ENCODE assay signal across 8 cellular contexts in genomic region chr10:22228943-22229755, GRCh38. TPM values are rescaled to one million over a fixed set of nuclear protein-coding genes. Genes with fewer than 3 reads are reported as not detected.
DNase-seq lines count a peak whose midpoint lies in the region; ATAC-seq, FAIRE-seq and TF ChIP-seq lines count a peak whose summit lies in the region.

No MANE protein-coding gene starts in this region.

- 2% methylated on average over 65 of the region's 65 CpGs for WGBS in hepatocyte (ENCODE audit: low lambda C conversion rate, missing lambda C conversion rate)

- peak overlapping the region; percentile 86 for H3K4me3 Mint-ChIP-seq in T-helper 2 cell treated with Interferon-gamma antibody and Interleukin-4, amounts not matched to agents 5 μg/mL and 100 μg/mL, for 36 hours
- H3K4me3 Mint-ChIP-seq in astrocyte (ENCODE audit: unreplicated experiment), result peak overlapping the region; percentile 96

- H3K27ac ChIP-seq in astrocyte (ENCODE audit: low read depth, low read length) (peak overlapping the region; percentile 72), hepatocyte (peak overlapping the region; percentile 90), rectal smooth muscle tissue (ENCODE audit: low read depth, low read length) (peak overlapping the region; percentile 89), vagina (peak overlapping the region; percentile 97)

- DNase-seq in GM13976 (ENCODE audit: low spot score) (peak; percentile 84), NCI-H146 treated with DMSO at 0.1 percent for 48 hours (lab: John Stamatoyannopoulos, UW; ENCODE audit: unreplicated experiment) (peak; percentile 91), astrocyte (ENCODE audit: low read depth) (peak; percentile 88), hepatocyte (ENCODE audit: low spot score) (peak; percentile 93), vagina (ENCODE audit: extremely low spot score in 2 of 2) (peak in 1 of 2 donors; percentile 94)
- peak; percentile 84 for DNase-seq in T-helper 2 cell treated with Interferon-gamma antibody and Interleukin-4, amounts not matched to agents 5 μg/mL and 100 μg/mL, for 36 hours (ENCODE audit: low spot score)

- H3K36me3 ChIP-seq in astrocyte (ENCODE audit: insufficient read depth, low read length), result no peaks in the 10 kb centered on the region
- H3K36me3 ChIP-seq in hepatocyte (replicated peaks; ENCODE audit: insufficient read depth, low read depth), result no peaks in the 10 kb centered on the region
- H3K36me3 ChIP-seq in rectal smooth muscle tissue (ENCODE audit: control insufficient read depth, insufficient read depth, low read length), result no peaks in the 10 kb centered on the region
- H3K36me3 ChIP-seq in vagina, result no peaks in the 10 kb centered on the region

- H3K36me3 Mint-ChIP-seq in T-helper 2 cell treated with Interferon-gamma antibody and Interleukin-4, amounts not matched to agents 5 μg/mL and 100 μg/mL, for 36 hours (ENCODE audit: low read depth), result no peaks in the 10 kb centered on the region
- H3K36me3 Mint-ChIP-seq in astrocyte (ENCODE audit: low read depth, unreplicated experiment), result no peaks in the 10 kb centered on the region

- in situ Hi-C loops in GM13976 (cut with MboI; ENCODE audit: low sequenced_read_pairs, unreplicated experiment), result no loop called here

- peak; percentile 77 for ATAC-seq in HG02852 (IDR thresholded peaks at IDR 0.05; ENCODE audit: unreplicated experiment)

- no peak for FAIRE-seq in astrocyte (lab: Jason Lieb, UNC)

- H3K4me2 ChIP-seq in astrocyte (ENCODE audit: low read length) (peak overlapping the region; percentile 92), hepatocyte (peak overlapping the region; percentile 73)

- TF ChIP-seq CTCF in GM13976 (IDR thresholded peaks at IDR 0.05; ENCODE audit: borderline replicate concordance, control extremely low read depth, extremely low read depth, insufficient read depth, missing control alignments) (no peak), astrocyte (IDR thresholded peaks at IDR 0.05; ENCODE audit: insufficient read depth, low read depth, low read length) (no peak), hepatocyte (IDR thresholded peaks at IDR 0.05; ENCODE audit: poor library complexity) (no peak), vagina (IDR thresholded peaks at IDR 0.05) (no peak)

- H3K27me3 Mint-ChIP-seq in T-helper 2 cell treated with Interferon-gamma antibody and Interleukin-4, amounts not matched to agents 5 μg/mL and 100 μg/mL, for 36 hours (ENCODE audit: low read depth), result peaks cover 2% of the 10 kb centered on the region
- peaks cover 1% of the 10 kb centered on the region for H3K27me3 Mint-ChIP-seq in astrocyte (ENCODE audit: low read depth, unreplicated experiment)

- no peaks in the 10 kb centered on the region for H3K27me3 ChIP-seq in astrocyte (ENCODE audit: insufficient read depth, low read length)
- H3K27me3 ChIP-seq in hepatocyte, result no peaks in the 10 kb centered on the region
- H3K27me3 ChIP-seq in rectal smooth muscle tissue (ENCODE audit: control insufficient read depth, insufficient read depth, low read length), result no peaks in the 10 kb centered on the region
- no peaks in the 10 kb centered on the region for H3K27me3 ChIP-seq in vagina

- TF ChIP-seq POLR2A in vagina (IDR thresholded peaks at IDR 0.05), result peak in 1 of 2 donors; percentile 8

- H3K4me1 ChIP-seq in astrocyte (ENCODE audit: insufficient read depth, low read length), result no peaks in the 10 kb centered on the region
- peaks cover 3% of the 10 kb centered on the region for H3K4me1 ChIP-seq in hepatocyte (ENCODE audit: insufficient read depth)
- peaks cover 5% of the 10 kb centered on the region for H3K4me1 ChIP-seq in rectal smooth muscle tissue (ENCODE audit: control insufficient read depth, insufficient read depth, low read length)
- peaks cover 5% of the 10 kb centered on the region for H3K4me1 ChIP-seq in vagina

- H3K27ac Mint-ChIP-seq in T-helper 2 cell treated with Interferon-gamma antibody and Interleukin-4, amounts not matched to agents 5 μg/mL and 100 μg/mL, for 36 hours, result peak overlapping the region; percentile 97
- H3K27ac Mint-ChIP-seq in astrocyte (ENCODE audit: unreplicated experiment), result no peak overlapping the region

- H2AFZ ChIP-seq in astrocyte (ENCODE audit: low read depth, low read length) (peak overlapping the region; percentile 80), hepatocyte (peak overlapping the region; percentile 86)

- intact Hi-C loops in vagina (cut with DNase I), result no loop called here

- H3K9me3 ChIP-seq in astrocyte (ENCODE audit: insufficient read depth, low read depth, low read length) (no peaks in the 10 kb centered on the region), hepatocyte (ENCODE audit: low read depth) (no peaks in the 10 kb centered on the region), vagina (no peaks in the 10 kb centered on the region)

- peak overlapping the region; percentile 73 for H3K9ac ChIP-seq in astrocyte (ENCODE audit: low read length)
- peak overlapping the region; percentile 83 for H3K9ac ChIP-seq in rectal smooth muscle tissue (ENCODE audit: low read length)

- H3K4me3 ChIP-seq in astrocyte (ENCODE audit: insufficient read depth, low read depth, low read length) (peak overlapping the region; percentile 80), hepatocyte (peak overlapping the region; percentile 56), rectal smooth muscle tissue (ENCODE audit: low read length) (peak overlapping the region; percentile 81), vagina (peak overlapping the region; percentile 57 to 70)

- no peaks in the 10 kb centered on the region for H3K9me3 Mint-ChIP-seq in T-helper 2 cell treated with Interferon-gamma antibody and Interleukin-4, amounts not matched to agents 5 μg/mL and 100 μg/mL, for 36 hours
- H3K9me3 Mint-ChIP-seq in astrocyte (ENCODE audit: unreplicated experiment), result no peaks in the 10 kb centered on the region

- H4K20me1 ChIP-seq in astrocyte (ENCODE audit: insufficient read depth, low read length), result no peaks in the 10 kb centered on the region
- no peaks in the 10 kb centered on the region for H4K20me1 ChIP-seq in hepatocyte (ENCODE audit: insufficient read depth, poor library complexity, severe bottlenecking)

- H3K79me2 ChIP-seq in astrocyte (ENCODE audit: insufficient read depth, low read length) (no peaks in the 10 kb centered on the region), hepatocyte (no peaks in the 10 kb centered on the region)

- H3K4me1 Mint-ChIP-seq in T-helper 2 cell treated with Interferon-gamma antibody and Interleukin-4, amounts not matched to agents 5 μg/mL and 100 μg/mL, for 36 hours (ENCODE audit: low read depth), result peaks cover 18% of the 10 kb centered on the region
- no peaks in the 10 kb centered on the region for H3K4me1 Mint-ChIP-seq in astrocyte (ENCODE audit: low read depth, unreplicated experiment)

- H3K9me2 ChIP-seq in hepatocyte (replicated peaks; ENCODE audit: insufficient read depth), result no peaks in the 10 kb centered on the region

RNA-seq across cellular contexts. Expression of gene EBLN1, which starts 11.3 kb away (rescaled TPM):
- total RNA-seq in astrocyte, result not detected in 2 replicates
- not detected in 2 replicates for total RNA-seq in hepatocyte
- polyA plus RNA-seq in hepatocyte, result not detected in 2 replicates
- not detected for total RNA-seq in vagina
